In the genomic region with DNA sequence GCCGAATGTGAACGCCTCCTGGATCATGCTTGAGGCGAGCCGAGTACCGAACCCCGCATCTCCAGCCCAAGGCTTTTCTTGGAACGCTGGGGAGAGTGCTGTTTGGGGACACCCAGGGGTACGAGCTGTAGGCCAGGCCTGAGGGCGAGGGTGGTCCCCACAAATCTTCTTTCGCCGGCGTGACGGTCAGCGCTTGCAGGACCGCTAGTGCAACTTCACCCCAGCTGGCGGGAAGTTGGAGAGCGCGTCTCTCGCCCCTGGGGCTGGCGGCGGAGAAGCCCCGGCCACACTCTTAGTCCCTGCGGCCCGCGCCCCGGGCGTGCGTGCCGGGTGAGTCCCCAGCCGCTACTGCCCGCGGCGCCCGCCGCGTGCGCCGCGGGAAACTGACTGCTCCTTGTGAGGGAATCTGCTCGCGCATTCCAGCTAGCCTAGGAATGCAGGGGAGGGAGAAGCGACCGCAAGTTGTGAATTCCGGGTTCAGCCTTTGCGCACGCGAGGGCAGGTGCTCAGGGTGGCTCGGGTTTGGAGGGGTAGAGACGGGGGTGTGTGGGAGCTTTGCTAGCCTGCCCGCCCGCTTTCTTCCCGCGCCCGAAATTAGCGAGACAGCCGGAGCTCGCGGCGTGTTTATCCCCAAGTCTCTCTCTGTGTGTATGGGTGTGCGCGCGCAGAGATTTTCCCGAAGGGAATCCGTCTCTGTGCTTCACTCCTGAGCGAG, we compare ENCODE assay signal across 9 cellular contexts. TPM values are rescaled to one million over a fixed set of nuclear protein-coding genes. Genes with fewer than 3 reads are reported as not detected.
DNase-seq lines count a peak whose midpoint lies in the region; ATAC-seq and TF ChIP-seq lines count a peak whose summit lies in the region.
"Had no signal": no experiment of that assay in that cellular context is flagged by ENCODE, and none has a peak within 500 bp of the region (broad histone marks: within the 10 kb centered on the region; RNA-seq: fewer than 3 reads in every experiment).

No MANE protein-coding gene starts in this region.

- H3K4me1 Mint-ChIP-seq in central memory CD8-positive, alpha-beta T cell, result peaks cover 34% of the 10 kb centered on the region
- H3K4me1 Mint-ChIP-seq in type B pancreatic cell (ENCODE audit: unreplicated experiment), result peaks cover 13% of the 10 kb centered on the region

- no peak overlapping the region for H3K27ac ChIP-seq in right lobe of liver
- H3K27ac ChIP-seq: 22Rv1 had no signal

- H3K4me3 Mint-ChIP-seq in central memory CD8-positive, alpha-beta T cell, result peak overlapping the region; percentile 72
- H3K4me3 Mint-ChIP-seq in type B pancreatic cell, result peak overlapping the region; percentile 81

- 0% methylated on average over 3 of the region's 65 CpGs for WGBS in right lobe of liver (ENCODE audit: insufficient coverage, low coverage, low lambda C conversion rate, missing lambda C conversion rate)

- H3K4me3 ChIP-seq in right lobe of liver, result peak overlapping the region; percentile 42 to 56 (median 45)

- no peaks in the 10 kb centered on the region for H3K9me3 ChIP-seq in right lobe of liver

- no peak for TF ChIP-seq CTCF in right lobe of liver (IDR thresholded peaks at IDR 0.05)
- TF ChIP-seq CTCF in type B pancreatic cell (conservative IDR thresholded peaks at IDR 0.05), result no peak

- no peaks in the 10 kb centered on the region for H3K9me3 Mint-ChIP-seq in central memory CD8-positive, alpha-beta T cell
- no peaks in the 10 kb centered on the region for H3K9me3 Mint-ChIP-seq in type B pancreatic cell

- H3K27ac Mint-ChIP-seq in central memory CD8-positive, alpha-beta T cell (ENCODE audit: low read depth), result no peak overlapping the region
- H3K27ac Mint-ChIP-seq in type B pancreatic cell, result no peak overlapping the region

- peaks cover 2% of the 10 kb centered on the region for H3K36me3 Mint-ChIP-seq in central memory CD8-positive, alpha-beta T cell (ENCODE audit: insufficient read depth)
- no peaks in the 10 kb centered on the region for H3K36me3 Mint-ChIP-seq in type B pancreatic cell

- no peak for TF ChIP-seq POLR2A in right lobe of liver (IDR thresholded peaks at IDR 0.05)

- intact Hi-C loops in right lobe of liver (cut with DNase I), result no loop called here

- peaks cover 16 to 72% of the 10 kb centered on the region in 2 donors for H3K27me3 ChIP-seq in right lobe of liver

- no peak for ATAC-seq in central memory CD8-positive, alpha-beta T cell (replicated peaks; ENCODE audit: extremely low read depth, poor library complexity, severe bottlenecking)
- ATAC-seq in right lobe of liver, result peak in 1 of 4 donors; percentile 12
- no peak for ATAC-seq in GM21717 (IDR thresholded peaks at IDR 0.05; ENCODE audit: unreplicated experiment)
- ATAC-seq in GM21529 (IDR thresholded peaks at IDR 0.05; ENCODE audit: unreplicated experiment), result no peak

- H3K27me3 Mint-ChIP-seq in central memory CD8-positive, alpha-beta T cell, result peaks cover 77% of the 10 kb centered on the region
- H3K27me3 Mint-ChIP-seq in type B pancreatic cell, result peaks cover 92% of the 10 kb centered on the region

- H3K4me1 ChIP-seq in right lobe of liver, result peaks cover 0 to 44% (median 14%) of the 10 kb centered on the region in 4 donors

- no peaks in the 10 kb centered on the region for H3K36me3 ChIP-seq in right lobe of liver

- DNase-seq in DMS 273 (lab: John Stamatoyannopoulos, UW; ENCODE audit: unreplicated experiment) (peak; percentile 77), DMS 273 treated with DMSO at 0.1 percent for 48 hours (lab: John Stamatoyannopoulos, UW) (no peak), NCI-H526 treated with DMSO at 0.1 percent for 48 hours (lab: John Stamatoyannopoulos, UW) (peak; percentile 72), right lobe of liver (no peak), type B pancreatic cell (ENCODE audit: extremely low spot score, unreplicated experiment) (no peak)
- no peak for DNase-seq in central memory CD8-positive, alpha-beta T cell (ENCODE audit: low spot score in 2 of 2)

RNA-seq across cellular contexts. Expression of a gene that starts 0.9 kb away (rescaled TPM):
- not detected for total RNA-seq in right lobe of liver
- total RNA-seq in type B pancreatic cell (ENCODE audit: low replicate concordance), result 0.22 and 0.38 TPM in 2 replicates

Comparison
In these comparisons a context has a peak if more than half of its experiments do, and no peak if none do; other contexts are left out.
1. DNase-seq: peak in DMS 273 (single experiment) and NCI-H526 treated with DMSO at 0.1 percent for 48 hours (single experiment); none in DMS 273 treated with DMSO at 0.1 percent for 48 hours (single experiment), central memory CD8-positive, alpha-beta T cell (0 of 2), right lobe of liver (0 of 3) and type B pancreatic cell (single experiment).